28 cellular contexts compared by ENCODE assay signal in the genomic region with DNA sequence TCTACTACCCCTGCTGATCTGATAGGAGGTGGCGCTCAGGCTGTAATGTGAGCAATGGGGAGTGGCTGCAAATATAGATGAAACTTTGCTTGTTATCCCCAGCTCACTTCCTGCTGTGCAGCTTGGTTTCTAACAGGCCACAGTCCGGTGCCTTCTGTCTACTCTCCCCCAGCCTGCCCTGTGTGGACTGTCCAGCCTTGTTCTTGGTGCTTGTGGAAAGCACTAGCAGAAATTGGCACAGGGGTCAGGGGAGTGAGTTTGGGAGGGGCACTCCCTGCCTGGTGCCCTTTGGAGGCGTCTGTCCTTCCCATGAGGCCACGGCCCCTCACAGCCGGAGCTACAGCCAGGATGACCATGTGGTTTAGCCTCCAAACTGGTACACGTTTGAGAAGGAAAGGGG. TPM values are rescaled to one million over a fixed set of nuclear protein-coding genes. Genes with fewer than 3 reads are reported as not detected.
DNase-seq lines count a peak whose midpoint lies in the region; ATAC-seq and TF ChIP-seq lines count a peak whose summit lies in the region.
"Had no signal": no experiment of that assay in that cellular context is flagged by ENCODE, and none has a peak within 500 bp of the region (broad histone marks: within the 10 kb centered on the region; RNA-seq: fewer than 3 reads in every experiment).

No MANE protein-coding gene starts in this region.

- no peak for TF ChIP-seq EP300 in SK-N-SH (IDR thresholded peaks at IDR 0.05; ENCODE audit: borderline replicate concordance in 1 of 2, low read depth in 1 of 2, low read length in 1 of 2)

- TF ChIP-seq CTCF in SK-N-SH (IDR thresholded peaks at IDR 0.05) (no peak), lower lobe of right lung (IDR thresholded peaks at IDR 0.05) (no peak)

- peak; percentile 17 for DNase-seq in activated naive CD8-positive, alpha-beta T cell treated with anti-CD3 and anti-CD28 coated beads, Interleukin-2, amount 10 ng/mL, durations not matched to agents 7 days and 5 days
- DNase-seq in activated naive CD8-positive, alpha-beta T cell treated with anti-CD3 and anti-CD28 coated beads for 36 hours = no peak
- DNase-seq in SK-N-SH (no peak), erythroblast (lab: John Stamatoyannopoulos, UW) (peak; percentile 10 to 36), lower lobe of right lung (no peak), COLO668 (lab: John Stamatoyannopoulos, UW; ENCODE audit: unreplicated experiment) (no peak), left ventricle myocardium superior (no peak)
- DNase-seq in activated T-cell treated with anti-CD3 and anti-CD28 coated beads, Interleukin-2, amount 50 U/mL, for 24 hours = no peak
- DNase-seq: activated CD8-positive, alpha-beta T cell treated with anti-CD3 and anti-CD28 coated beads for 36 hours; activated effector memory CD4-positive, alpha-beta T cell treated with Interleukin-2 at 50 U/mL for 16 hours; CD8-positive, alpha-beta memory T cell; cerebellar nuclear complex; DND-41; effector CD4-positive, alpha-beta T cell; NCI-H1417 treated with DMSO at 0.1 percent for 48 hours; NCI-H2081 treated with DMSO at 0.1 percent for 48 hours; NCI-H446 treated with DMSO at 0.1 percent for 48 hours; upper lobe of left lung had no signal

- ATAC-seq in activated naive CD8-positive, alpha-beta T cell treated with anti-CD3 and anti-CD28 coated beads, Interleukin-2, amount 10 ng/mL, durations not matched to agents 7 days and 5 days (ENCODE audit: low read depth) = no peak
- ATAC-seq in lower lobe of right lung (no peak), left ventricle myocardium superior (no peak)
- ATAC-seq: activated CD4-positive, CD25-positive, alpha-beta regulatory T cell treated with anti-CD3 and anti-CD28 coated beads, Interleukin-2, amount 50 U/mL, for 24 hours; activated CD8-positive, alpha-beta T cell treated with anti-CD3 and anti-CD28 coated beads for 36 hours; GM12878 had no signal

- H3K9me3 ChIP-seq in SK-N-SH (no peaks in the 10 kb centered on the region), lower lobe of right lung (no peaks in the 10 kb centered on the region)
- H3K9me3 ChIP-seq: HAP-1, neutrophil, prostate gland, upper lobe of left lung had no signal

- TF ChIP-seq POLR2A in erythroblast (IDR thresholded peaks at IDR 0.05; ENCODE audit: low read length) = peak; percentile 58

- H3K4me1 ChIP-seq in SK-N-SH (ENCODE audit: control insufficient read depth in 1 of 2, insufficient read depth in 2 of 2, low read depth in 1 of 2, low read length in 1 of 2) = no peaks in the 10 kb centered on the region
- H3K4me1 ChIP-seq in lower lobe of right lung = no peaks in the 10 kb centered on the region
- H3K4me1 ChIP-seq: HAP-1, prostate gland, upper lobe of left lung had no signal

- 0 out of 2 replicates have a peak overlapping the region, but pooled peaks have one; percentile 72 for H2AFZ ChIP-seq in SK-N-SH (ENCODE audit: low read depth)

- no peak overlapping the region for H3K4me3 Mint-ChIP-seq in activated naive CD8-positive, alpha-beta T cell treated with anti-CD3 and anti-CD28 coated beads, Interleukin-2, amount 10 ng/mL, durations not matched to agents 7 days and 5 days
- H3K4me3 Mint-ChIP-seq in activated naive CD8-positive, alpha-beta T cell treated with anti-CD3 and anti-CD28 coated beads for 36 hours = no peak overlapping the region
- H3K4me3 Mint-ChIP-seq in activated T-cell treated with anti-CD3 and anti-CD28 coated beads, Interleukin-2, amount 50 U/mL, for 24 hours = no peak overlapping the region
- H3K4me3 Mint-ChIP-seq: activated CD8-positive, alpha-beta T cell treated with anti-CD3 and anti-CD28 coated beads for 36 hours; CD8-positive, alpha-beta memory T cell had no signal

- H3K4me3 ChIP-seq in SK-N-SH (ENCODE audit: low read depth in 2 of 2, low read length in 1 of 2) (no peak overlapping the region), lower lobe of right lung (no peak overlapping the region)
- H3K4me3 ChIP-seq: GM12878, HAP-1, prostate gland, upper lobe of left lung had no signal

- WGBS in SK-N-SH (ENCODE audit: low lambda C conversion rate) = 79% methylated on average over 6 of the region's 6 CpGs

- CTCF ChIA-PET in SK-N-SH (lab: Yijun Ruan, JAX) = no interaction called here

- H3K79me2 ChIP-seq in SK-N-SH (ENCODE audit: insufficient read depth) = no peaks in the 10 kb centered on the region

- H3K36me3 Mint-ChIP-seq in activated naive CD8-positive, alpha-beta T cell treated with anti-CD3 and anti-CD28 coated beads, Interleukin-2, amount 10 ng/mL, durations not matched to agents 7 days and 5 days = no peaks in the 10 kb centered on the region
- H3K36me3 Mint-ChIP-seq in activated naive CD8-positive, alpha-beta T cell treated with anti-CD3 and anti-CD28 coated beads for 36 hours = no peaks in the 10 kb centered on the region
- no peaks in the 10 kb centered on the region for H3K36me3 Mint-ChIP-seq in activated T-cell treated with anti-CD3 and anti-CD28 coated beads, Interleukin-2, amount 50 U/mL, for 24 hours (ENCODE audit: low read depth)
- H3K36me3 Mint-ChIP-seq: CD8-positive, alpha-beta memory T cell had no signal

- no peak overlapping the region for H3K27ac ChIP-seq in SK-N-SH (ENCODE audit: low read depth in 2 of 2, low read length in 1 of 2)
- H3K27ac ChIP-seq in lower lobe of right lung = no peak overlapping the region
- H3K27ac ChIP-seq: epithelial cell of prostate, HL-60, neutrophil, prostate gland, upper lobe of left lung had no signal

- H3K9me2 ChIP-seq in SK-N-SH = no peaks in the 10 kb centered on the region

- H3K4me2 ChIP-seq in SK-N-SH = no peak overlapping the region

- H3K27me3 Mint-ChIP-seq in activated naive CD8-positive, alpha-beta T cell treated with anti-CD3 and anti-CD28 coated beads, Interleukin-2, amount 10 ng/mL, durations not matched to agents 7 days and 5 days = peaks cover 4% of the 10 kb centered on the region
- peaks cover 2% of the 10 kb centered on the region for H3K27me3 Mint-ChIP-seq in activated naive CD8-positive, alpha-beta T cell treated with anti-CD3 and anti-CD28 coated beads for 36 hours
- peaks cover 23% of the 10 kb centered on the region for H3K27me3 Mint-ChIP-seq in activated T-cell treated with anti-CD3 and anti-CD28 coated beads, Interleukin-2, amount 50 U/mL, for 24 hours

- intact Hi-C loops in lower lobe of right lung (cut with DNase I) (no loop called here), left ventricle myocardium superior (cut with micrococcal nuclease) (no loop called here)

- H3K27me3 ChIP-seq in SK-N-SH (ENCODE audit: insufficient read depth) = no peaks in the 10 kb centered on the region
- no peaks in the 10 kb centered on the region for H3K27me3 ChIP-seq in lower lobe of right lung (ENCODE audit: low read depth)
- H3K27me3 ChIP-seq: neutrophil, upper lobe of left lung had no signal

- no peak for TF ChIP-seq RAD21 in SK-N-SH (IDR thresholded peaks at IDR 0.05; ENCODE audit: low read length)

- H3K36me3 ChIP-seq in SK-N-SH (replicated peaks in 1 of 2; ENCODE audit: control insufficient read depth in 1 of 2, insufficient read depth in 2 of 2, low read length in 1 of 2) (no peaks in the 10 kb centered on the region), lower lobe of right lung (no peaks in the 10 kb centered on the region)
- H3K36me3 ChIP-seq: HAP-1, neutrophil, prostate gland, upper lobe of left lung had no signal

- POLR2A ChIA-PET in activated naive CD8-positive, alpha-beta T cell treated with anti-CD3 and anti-CD28 coated beads, Interleukin-2, amount 10 ng/mL, durations not matched to agents 7 days and 5 days (lab: Charles Lee) = interaction anchor here (2.0 kb wide), 1 partner anchor 8 kb away, joined by 5 read pairs; no protein-coding TSS in a partner anchor
- POLR2A ChIA-PET in SK-N-SH (lab: Yijun Ruan, JAX) = no interaction called here

- no peaks in the 10 kb centered on the region for H4K20me1 ChIP-seq in SK-N-SH (ENCODE audit: insufficient read depth)

- H3K27ac Mint-ChIP-seq in activated naive CD8-positive, alpha-beta T cell treated with anti-CD3 and anti-CD28 coated beads, Interleukin-2, amount 10 ng/mL, durations not matched to agents 7 days and 5 days = no peak overlapping the region
- no peak overlapping the region for H3K27ac Mint-ChIP-seq in activated naive CD8-positive, alpha-beta T cell treated with anti-CD3 and anti-CD28 coated beads for 36 hours
- no peak overlapping the region for H3K27ac Mint-ChIP-seq in activated T-cell treated with anti-CD3 and anti-CD28 coated beads, Interleukin-2, amount 50 U/mL, for 24 hours
- H3K27ac Mint-ChIP-seq: activated CD8-positive, alpha-beta T cell treated with anti-CD3 and anti-CD28 coated beads for 36 hours had no signal

- H3F3A ChIP-seq in SK-N-SH (replicated peaks; ENCODE audit: insufficient read depth) = no peaks in the 10 kb centered on the region

- H3K9ac ChIP-seq in SK-N-SH = no peak overlapping the region

- H3K4me1 Mint-ChIP-seq in activated naive CD8-positive, alpha-beta T cell treated with anti-CD3 and anti-CD28 coated beads, Interleukin-2, amount 10 ng/mL, durations not matched to agents 7 days and 5 days = peaks cover 27% of the 10 kb centered on the region
- H3K4me1 Mint-ChIP-seq in activated naive CD8-positive, alpha-beta T cell treated with anti-CD3 and anti-CD28 coated beads for 36 hours = peaks cover 12% of the 10 kb centered on the region
- peaks cover 12% of the 10 kb centered on the region for H3K4me1 Mint-ChIP-seq in activated T-cell treated with anti-CD3 and anti-CD28 coated beads, Interleukin-2, amount 50 U/mL, for 24 hours (ENCODE audit: low read depth)

- H3K9me3 Mint-ChIP-seq in activated naive CD8-positive, alpha-beta T cell treated with anti-CD3 and anti-CD28 coated beads, Interleukin-2, amount 10 ng/mL, durations not matched to agents 7 days and 5 days = no peaks in the 10 kb centered on the region
- H3K9me3 Mint-ChIP-seq in activated naive CD8-positive, alpha-beta T cell treated with anti-CD3 and anti-CD28 coated beads for 36 hours = no peaks in the 10 kb centered on the region
- no peaks in the 10 kb centered on the region for H3K9me3 Mint-ChIP-seq in activated T-cell treated with anti-CD3 and anti-CD28 coated beads, Interleukin-2, amount 50 U/mL, for 24 hours
- H3K9me3 Mint-ChIP-seq: activated CD8-positive, alpha-beta T cell treated with anti-CD3 and anti-CD28 coated beads for 36 hours; CD8-positive, alpha-beta memory T cell had no signal

RNA-seq across cellular contexts. Expression of gene MOV10L1, which starts 14.3 kb away (rescaled TPM):
- total RNA-seq in activated naive CD8-positive, alpha-beta T cell treated with anti-CD3 and anti-CD28 coated beads, Interleukin-2, amount 10 ng/mL, durations not matched to agents 7 days and 5 days = not detected
- total RNA-seq in activated naive CD8-positive, alpha-beta T cell treated with anti-CD3 and anti-CD28 coated beads for 36 hours = under 1 TPM; 0.14 to 0.23 TPM
- 2.1 and 3.0 TPM in 2 replicates for polyA plus RNA-seq in SK-N-SH (2012; rRNA removed)
- 0.59 and 0.94 TPM in 2 replicates for polyA plus RNA-seq in SK-N-SH (2012; cell fraction: cytosol; rRNA removed)
- polyA plus RNA-seq in SK-N-SH (2012; cell fraction: nucleus; rRNA removed) = 19.6 and 23.9 TPM in 2 replicates
- 0.56 TPM for total RNA-seq in lower lobe of right lung
- total RNA-seq in left ventricle myocardium superior = 0.22 TPM
- total RNA-seq: CD8-positive, alpha-beta memory T cell; GM12878 had no signal
- polyA plus RNA-seq: CD8-positive, alpha-beta memory T cell had no signal

RNA-seq across cellular contexts. Expression of gene MLC1, which starts 18.9 kb away (rescaled TPM):
- 1 to 10 TPM; 4.2 to 4.9 TPM for total RNA-seq in activated naive CD8-positive, alpha-beta T cell treated with anti-CD3 and anti-CD28 coated beads, Interleukin-2, amount 10 ng/mL, durations not matched to agents 7 days and 5 days
- 1 to 10 TPM; 1.5 to 2.1 TPM for total RNA-seq in activated naive CD8-positive, alpha-beta T cell treated with anti-CD3 and anti-CD28 coated beads for 36 hours
- not detected in 2 replicates for polyA plus RNA-seq in SK-N-SH (2012; rRNA removed)
- polyA plus RNA-seq in SK-N-SH (2012; cell fraction: cytosol; rRNA removed) = 0.01 TPM in 1 of 2 replicates, not detected in the other
- not detected in 2 replicates for polyA plus RNA-seq in SK-N-SH (2012; cell fraction: nucleus; rRNA removed)
- 3.2 TPM for total RNA-seq in lower lobe of right lung
- total RNA-seq in left ventricle myocardium superior = 0.10 TPM
- total RNA-seq: GM12878, HepG2, kidney epithelial cell had no signal
- polyA plus RNA-seq: HepG2 had no signal

RNA-seq across cellular contexts. Expression of gene TTLL8, which starts 46.1 kb away (rescaled TPM):
- total RNA-seq in activated naive CD8-positive, alpha-beta T cell treated with anti-CD3 and anti-CD28 coated beads, Interleukin-2, amount 10 ng/mL, durations not matched to agents 7 days and 5 days = not detected
- not detected for total RNA-seq in activated naive CD8-positive, alpha-beta T cell treated with anti-CD3 and anti-CD28 coated beads for 36 hours
- not detected in 2 replicates for polyA plus RNA-seq in SK-N-SH (2012; rRNA removed)
- not detected in 2 replicates for polyA plus RNA-seq in SK-N-SH (2012; cell fraction: cytosol; rRNA removed)
- polyA plus RNA-seq in SK-N-SH (2012; cell fraction: nucleus; rRNA removed) = not detected in 2 replicates
- not detected for total RNA-seq in lower lobe of right lung
- not detected for total RNA-seq in left ventricle myocardium superior
- total RNA-seq: A172; activated CD8-positive, alpha-beta T cell treated with anti-CD3 and anti-CD28 coated beads for 36 hours; CD8-positive, alpha-beta memory T cell; GM12878; HepG2; kidney epithelial cell; upper lobe of left lung had no signal
- polyA plus RNA-seq: CD8-positive, alpha-beta memory T cell; GM12878; HepG2 had no signal

Comparison
In these comparisons a context has a peak if more than half of its experiments do, and no peak if none do; other contexts are left out.
1. DNase-seq: peak in activated naive CD8-positive, alpha-beta T cell treated with anti-CD3 and anti-CD28 coated beads, Interleukin-2, amount 10 ng/mL, durations not matched to agents 7 days and 5 days (single experiment) and erythroblast (2 of 2); none in activated naive CD8-positive, alpha-beta T cell treated with anti-CD3 and anti-CD28 coated beads for 36 hours (single experiment), SK-N-SH (single experiment), activated T-cell treated with anti-CD3 and anti-CD28 coated beads, Interleukin-2, amount 50 U/mL, for 24 hours (single experiment), lower lobe of right lung (single experiment), COLO668 (single experiment) and left ventricle myocardium superior (single experiment).